Comparison of ENCODE assay signal across 1 cellular context in genomic region chr16:23597003-23597756, GRCh38.
A peak's percentile ranks its signal among the peaks of the same experiment; 100 is the strongest.
TF ChIP-seq lines count a peak whose summit lies in the region.

No MANE protein-coding gene starts in this region.

TF ChIP-seq in K562, 482 proteins besides CTCF, POLR2A, EP300 and RAD21 (continued from another document and continues in another):
- no peak for TF ChIP-seq ZBTB40 (IDR thresholded peaks at IDR 0.05)
- no peak for TF ChIP-seq ZBTB40 (CRISPR knock-in tag; IDR thresholded peaks at IDR 0.05)
- peak; percentile 96 for TF ChIP-seq RHOXF2B (CRISPR knock-in tag; conservative IDR thresholded peaks at IDR 0.05)
- TF ChIP-seq, protein P1, sequence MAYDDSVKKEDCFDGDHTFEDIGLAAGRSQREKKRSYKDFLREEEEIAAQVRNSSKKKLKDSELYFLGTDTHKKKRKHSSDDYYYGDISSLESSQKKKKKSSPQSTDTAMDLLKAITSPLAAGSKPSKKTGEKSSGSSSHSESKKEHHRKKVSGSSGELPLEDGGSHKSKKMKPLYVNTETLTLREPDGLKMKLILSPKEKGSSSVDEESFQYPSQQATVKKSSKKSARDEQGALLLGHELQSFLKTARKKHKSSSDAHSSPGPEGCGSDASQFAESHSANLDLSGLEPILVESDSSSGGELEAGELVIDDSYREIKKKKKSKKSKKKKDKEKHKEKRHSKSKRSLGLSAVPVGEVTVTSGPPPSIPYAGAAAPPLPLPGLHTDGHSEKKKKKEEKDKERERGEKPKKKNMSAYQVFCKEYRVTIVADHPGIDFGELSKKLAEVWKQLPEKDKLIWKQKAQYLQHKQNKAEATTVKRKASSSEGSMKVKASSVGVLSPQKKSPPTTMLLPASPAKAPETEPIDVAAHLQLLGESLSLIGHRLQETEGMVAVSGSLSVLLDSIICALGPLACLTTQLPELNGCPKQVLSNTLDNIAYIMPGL (CRISPR knock-in tag; IDR thresholded peaks at IDR 0.05), result no peak
- 0 out of 2 replicates have a peak, but pooled peaks have one; percentile 14 for TF ChIP-seq SMARCA5 (IDR thresholded peaks at IDR 0.05)
- peak; percentile 97 for TF ChIP-seq STAT5B (CRISPR knock-in tag; IDR thresholded peaks at IDR 0.05)
- TF ChIP-seq MTA2 (IDR thresholded peaks at IDR 0.05; ENCODE audit: low read depth), result peak; percentile 50; the same call in 1 of the 2 replicates
- no peak for TF ChIP-seq RBM39 (optimal IDR thresholded peaks at IDR 0.05; ENCODE audit: low read depth, low read length)
- peak in 1 of 2 experiments; percentile 91; a peak in 2 of 4 replicates for TF ChIP-seq RCOR1 (IDR thresholded peaks at IDR 0.05; ENCODE audit: borderline replicate concordance in 1 of 2, low read depth in 2 of 2, low read length in 2 of 2)
- TF ChIP-seq, protein P2, sequence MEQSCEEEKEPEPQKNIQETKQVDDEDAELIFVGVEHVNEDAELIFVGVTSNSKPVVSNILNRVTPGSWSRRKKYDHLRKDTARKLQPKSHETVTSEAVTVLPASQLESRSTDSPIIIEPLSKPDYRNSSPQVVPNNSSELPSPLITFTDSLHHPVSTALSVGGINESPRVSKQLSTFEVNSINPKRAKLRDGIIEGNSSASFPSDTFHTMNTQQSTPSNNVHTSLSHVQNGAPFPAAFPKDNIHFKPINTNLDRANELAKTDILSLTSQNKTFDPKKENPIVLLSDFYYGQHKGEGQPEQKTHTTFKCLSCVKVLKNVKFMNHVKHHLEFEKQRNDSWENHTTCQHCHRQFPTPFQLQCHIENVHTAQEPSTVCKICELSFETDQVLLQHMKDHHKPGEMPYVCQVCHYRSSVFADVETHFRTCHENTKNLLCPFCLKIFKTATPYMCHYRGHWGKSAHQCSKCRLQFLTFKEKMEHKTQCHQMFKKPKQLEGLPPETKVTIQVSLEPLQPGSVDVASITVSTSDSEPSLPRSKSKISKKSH (CRISPR knock-in tag; IDR thresholded peaks at IDR 0.05), result 0 out of 2 replicates have a peak, but pooled peaks have one; percentile 65
- TF ChIP-seq ZC3H4 (CRISPR knock-in tag; IDR thresholded peaks at IDR 0.05; ENCODE audit: borderline replicate concordance), result no peak
- TF ChIP-seq ERF (CRISPR knock-in tag; IDR thresholded peaks at IDR 0.05), result peak; percentile 99
- TF ChIP-seq NFE2 (IDR thresholded peaks at IDR 0.05; ENCODE audit: low read depth), result peak; percentile 99
- no peak for TF ChIP-seq ATF6 (CRISPR knock-in tag; IDR thresholded peaks at IDR 0.05)
- peak; percentile 98 for TF ChIP-seq HINFP (tag; conservative IDR thresholded peaks at IDR 0.05; ENCODE audit: low read depth)
- no peak for TF ChIP-seq CHD4 (IDR thresholded peaks at IDR 0.05; ENCODE audit: insufficient read depth, insufficient replicate concordance, low read depth, low read length, poor library complexity, severe bottlenecking)
- TF ChIP-seq WHSC1 (IDR thresholded peaks at IDR 0.05; ENCODE audit: low read length), result no peak
- TF ChIP-seq, protein P3, sequence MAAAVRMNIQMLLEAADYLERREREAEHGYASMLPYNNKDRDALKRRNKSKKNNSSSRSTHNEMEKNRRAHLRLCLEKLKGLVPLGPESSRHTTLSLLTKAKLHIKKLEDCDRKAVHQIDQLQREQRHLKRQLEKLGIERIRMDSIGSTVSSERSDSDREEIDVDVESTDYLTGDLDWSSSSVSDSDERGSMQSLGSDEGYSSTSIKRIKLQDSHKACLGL (CRISPR knock-in tag; IDR thresholded peaks at IDR 0.05; ENCODE audit: borderline replicate concordance, poor library complexity, severe bottlenecking), result peak; percentile 87
- no peak for TF ChIP-seq SFPQ (IDR thresholded peaks at IDR 0.05; ENCODE audit: low read depth, low read length)
- TF ChIP-seq MECOM (CRISPR knock-in tag; IDR thresholded peaks at IDR 0.05), result peak; percentile 98
- TF ChIP-seq TRIM28 (IDR thresholded peaks at IDR 0.05), result no peak; the same call in 1 of the 2 replicates
- peak; percentile 93 for TF ChIP-seq ZFP1 (CRISPR knock-in tag; IDR thresholded peaks at IDR 0.05)
- TF ChIP-seq, protein P4, sequence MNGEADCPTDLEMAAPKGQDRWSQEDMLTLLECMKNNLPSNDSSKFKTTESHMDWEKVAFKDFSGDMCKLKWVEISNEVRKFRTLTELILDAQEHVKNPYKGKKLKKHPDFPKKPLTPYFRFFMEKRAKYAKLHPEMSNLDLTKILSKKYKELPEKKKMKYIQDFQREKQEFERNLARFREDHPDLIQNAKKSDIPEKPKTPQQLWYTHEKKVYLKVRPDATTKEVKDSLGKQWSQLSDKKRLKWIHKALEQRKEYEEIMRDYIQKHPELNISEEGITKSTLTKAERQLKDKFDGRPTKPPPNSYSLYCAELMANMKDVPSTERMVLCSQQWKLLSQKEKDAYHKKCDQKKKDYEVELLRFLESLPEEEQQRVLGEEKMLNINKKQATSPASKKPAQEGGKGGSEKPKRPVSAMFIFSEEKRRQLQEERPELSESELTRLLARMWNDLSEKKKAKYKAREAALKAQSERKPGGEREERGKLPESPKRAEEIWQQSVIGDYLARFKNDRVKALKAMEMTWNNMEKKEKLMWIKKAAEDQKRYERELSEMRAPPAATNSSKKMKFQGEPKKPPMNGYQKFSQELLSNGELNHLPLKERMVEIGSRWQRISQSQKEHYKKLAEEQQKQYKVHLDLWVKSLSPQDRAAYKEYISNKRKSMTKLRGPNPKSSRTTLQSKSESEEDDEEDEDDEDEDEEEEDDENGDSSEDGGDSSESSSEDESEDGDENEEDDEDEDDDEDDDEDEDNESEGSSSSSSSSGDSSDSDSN (IDR thresholded peaks at IDR 0.05; ENCODE audit: borderline replicate concordance in 1 of 2, low read depth in 2 of 2, low read length in 2 of 2), result peak in 1 of 2 experiments; percentile 65; a peak in 1 of 4 replicates
- TF ChIP-seq ZNF408 (CRISPR knock-in tag; IDR thresholded peaks at IDR 0.05; ENCODE audit: low read depth), result no peak
- no peak for TF ChIP-seq SIRT6 (IDR thresholded peaks at IDR 0.05; ENCODE audit: low read depth, low read length)
- TF ChIP-seq ZC3H8 (IDR thresholded peaks at IDR 0.05), result no peak
- peak; percentile 81 for TF ChIP-seq ARID1B (IDR thresholded peaks at IDR 0.05)
- peak; percentile 70 for TF ChIP-seq ZNF507 (tag; conservative IDR thresholded peaks at IDR 0.05)
- TF ChIP-seq ZNF444 (CRISPR knock-in tag; IDR thresholded peaks at IDR 0.05), result peak; percentile 95
- no peak for TF ChIP-seq ZBTB49 (CRISPR knock-in tag; IDR thresholded peaks at IDR 0.05; ENCODE audit: borderline replicate concordance)
